ENCODE assay signal across 1 cellular context in genomic region chr1:172322219-172323061, GRCh38.
TF ChIP-seq lines count a peak whose summit lies in the region.

No MANE protein-coding gene starts in this region.

TF ChIP-seq in WTC11, 78 proteins besides CTCF, POLR2A, EP300 and RAD21 (continued from another document):
- TF ChIP-seq ARID4B (CRISPR knock-in tag; IDR thresholded peaks at IDR 0.05; ENCODE audit: borderline replicate concordance) (no peak), SP1 (CRISPR knock-in tag; conservative IDR thresholded peaks at IDR 0.05) (no peak), ZNF219 (CRISPR knock-in tag; IDR thresholded peaks at IDR 0.05; ENCODE audit: borderline replicate concordance) (no peak), RORB (CRISPR knock-in tag; IDR thresholded peaks at IDR 0.05) (no peak), E2F4 (CRISPR knock-in tag; IDR thresholded peaks at IDR 0.05; ENCODE audit: borderline replicate concordance, low read depth) (no peak), MLX (CRISPR knock-in tag; IDR thresholded peaks at IDR 0.05) (no peak), FOXP4 (CRISPR knock-in tag; IDR thresholded peaks at IDR 0.05) (no peak)
